8 cellular contexts compared by ENCODE assay signal in the genomic region with DNA sequence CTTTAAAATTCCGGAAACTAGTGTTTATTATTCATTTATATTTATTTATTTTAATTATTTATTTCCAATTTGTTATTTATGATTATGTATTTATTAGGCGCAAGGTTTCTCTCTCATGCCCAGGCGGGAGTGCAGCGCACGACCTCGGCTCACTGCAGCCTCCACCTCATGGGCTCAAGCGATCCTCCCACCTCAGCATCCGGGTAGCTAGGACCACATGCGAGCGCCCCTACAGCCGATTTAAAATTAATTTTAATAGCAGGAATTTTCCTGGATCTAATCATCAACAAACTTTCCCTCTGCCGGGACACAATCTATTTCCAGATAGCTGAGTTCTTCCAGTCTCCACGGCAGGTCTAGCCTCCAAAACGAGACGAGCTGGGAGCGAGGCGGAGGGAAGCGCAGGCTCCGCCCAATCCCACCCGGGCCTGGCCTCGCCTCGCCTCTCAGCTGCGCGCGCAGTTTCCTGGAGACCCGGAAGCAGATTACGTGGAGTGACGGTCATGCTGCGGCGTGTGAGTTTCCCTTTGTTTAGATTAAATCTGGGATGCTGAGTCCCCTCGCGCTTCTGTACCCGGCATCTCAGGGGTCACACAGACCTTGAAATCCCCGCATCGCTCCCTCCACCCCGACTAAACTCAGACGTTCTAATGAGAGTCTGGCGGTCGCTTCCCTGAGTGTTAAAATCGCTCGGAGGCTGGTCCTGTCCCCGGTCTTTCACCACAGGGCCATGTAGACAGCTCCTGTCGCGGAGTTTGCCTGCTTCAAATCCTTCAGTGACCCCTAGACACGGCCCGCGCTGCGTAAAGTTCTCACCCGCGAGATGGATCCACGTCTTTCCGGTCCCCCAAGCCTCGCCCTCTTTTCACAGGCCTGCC. TPM values are rescaled to one million over a fixed set of nuclear protein-coding genes. Genes with fewer than 3 reads are reported as not detected.
A peak's percentile ranks its signal among the peaks of the same experiment; 100 is the strongest.
DNase-seq lines count a peak whose midpoint lies in the region; ATAC-seq and TF ChIP-seq lines count a peak whose summit lies in the region.

A gene (plus strand): TSS at position 461 of the 878 bp plus-strand sequence. CDS start 43 bp downstream, at position 504.

- CTCF ChIA-PET in GM10248 (lab: Yijun Ruan, JAX), result interaction anchor here (0.8 kb wide), 1 partner anchor 22 kb away, joined by 3 read pairs; no protein-coding TSS in a partner anchor

- peak; percentile 86 for ATAC-seq in HG03432 (IDR thresholded peaks at IDR 0.05; ENCODE audit: unreplicated experiment)
- ATAC-seq in omental fat pad (ENCODE audit: low FRiP score), result peak; percentile 96
- ATAC-seq in HG03280 (IDR thresholded peaks at IDR 0.05; ENCODE audit: unreplicated experiment), result no peak

- H3K27me3 Mint-ChIP-seq in activated naive CD8-positive, alpha-beta T cell, result no peaks in the 10 kb centered on the region

- peaks cover 13% of the 10 kb centered on the region for H3K4me1 Mint-ChIP-seq in activated naive CD8-positive, alpha-beta T cell (ENCODE audit: low read depth)

- peaks cover 43% of the 10 kb centered on the region for H3K36me3 Mint-ChIP-seq in activated naive CD8-positive, alpha-beta T cell

- peak within 1 kb of the TSS; percentile 89 for H3K27ac ChIP-seq in substantia nigra (ENCODE audit: low read depth, low read length, poor library complexity, severe bottlenecking)

- H3K27ac Mint-ChIP-seq in activated naive CD8-positive, alpha-beta T cell, result peak within 1 kb of the TSS; percentile 95

- H3K9me3 Mint-ChIP-seq in activated naive CD8-positive, alpha-beta T cell (ENCODE audit: low read depth), result peaks cover 19% of the 10 kb centered on the region

- POLR2A ChIA-PET in GM10248 (lab: Yijun Ruan, JAX), result interaction anchor here (0.5 kb wide), 2 partner anchors 87 to 399 kb away, joined by 3 to 5 read pairs; no protein-coding TSS in a partner anchor

- DNase-seq in GM10248 (ENCODE audit: extremely low spot score) (peak; percentile 86), SK-N-DZ (ENCODE audit: low spot score) (peak; percentile 90), glomerular visceral epithelial cell (ENCODE audit: extremely low spot score) (peak; percentile 54), omental fat pad (ENCODE audit: low spot score) (peak; percentile 95), substantia nigra (lab: John Stamatoyannopoulos, UW) (peak; percentile 19 to 95 (median 87))

- H3K4me3 Mint-ChIP-seq in activated naive CD8-positive, alpha-beta T cell, result peak within 1 kb of the TSS; percentile 91

- no peak for TF ChIP-seq CTCF in GM10248 (IDR thresholded peaks at IDR 0.05; ENCODE audit: control extremely low read depth, extremely low read depth, low read depth, missing control alignments)
- TF ChIP-seq CTCF in omental fat pad (IDR thresholded peaks at IDR 0.05), result no peak

RNA-seq across cellular contexts. Expression of the gene that starts here (rescaled TPM):
- 11.5 and 17.5 TPM in 2 replicates for polyA plus RNA-seq in SK-N-DZ (2014; cell fraction: cytosol; rRNA removed)
- 8.8 and 10.3 TPM in 2 replicates for polyA plus RNA-seq in SK-N-DZ (2014; cell fraction: nucleus; rRNA removed)
- total RNA-seq in omental fat pad, result 10 to 100 TPM; 13.6 to 26.8 (median 16.1) TPM
